ENCODE assay signal across 18 cellular contexts in the genomic region with DNA sequence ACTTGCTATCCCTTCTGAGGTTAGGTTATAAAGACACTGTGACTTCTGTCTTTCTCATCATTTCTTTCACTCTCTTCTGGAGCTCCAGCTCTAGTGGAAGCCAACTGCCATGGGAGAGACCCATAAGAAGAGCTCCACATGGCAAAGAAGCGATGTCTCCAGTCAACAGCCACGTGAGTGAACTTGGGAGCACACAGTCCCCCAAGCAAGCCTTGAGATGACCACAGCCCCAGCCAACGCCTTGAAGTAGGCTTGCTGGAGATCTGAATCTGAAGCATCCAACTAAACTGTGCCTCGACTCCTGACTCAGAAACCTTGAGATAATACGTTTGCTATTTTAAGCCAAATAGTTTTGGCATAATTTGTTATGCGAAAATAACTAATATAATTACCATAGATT.
DNase-seq lines count a peak whose midpoint lies in the region; ATAC-seq and TF ChIP-seq lines count a peak whose summit lies in the region.
"Had no signal": no experiment of that assay in that cellular context is flagged by ENCODE, and none has a peak within 500 bp of the region (broad histone marks: within the 10 kb centered on the region; RNA-seq: fewer than 3 reads in every experiment).

No MANE protein-coding gene starts in this region.

- H3K27ac ChIP-seq in right atrium auricular region (no peak overlapping the region), coronary artery (no peak overlapping the region), esophagus muscularis mucosa (replicated peaks in 1 of 4) (no peak overlapping the region)
- H3K27ac ChIP-seq: 22Rv1; A549; BLaER1 treated with 17β-estradiol and CSF1 and Interleukin-3, amounts not matched to agents 10 nM and 100 nM; C4-2B had no signal

- TF ChIP-seq EP300 in esophagus muscularis mucosa (IDR thresholded peaks at IDR 0.05): no peak

- no peaks in the 10 kb centered on the region for H3K27me3 ChIP-seq in right atrium auricular region
- no peaks in the 10 kb centered on the region for H3K27me3 ChIP-seq in esophagus muscularis mucosa

- ATAC-seq in Right ventricle myocardium inferior (no peak), GM18861 (IDR thresholded peaks at IDR 0.05; ENCODE audit: unreplicated experiment) (no peak)
- ATAC-seq: A549; CD8-positive, alpha-beta T cell had no signal

- H3K4me1 ChIP-seq in right atrium auricular region (no peaks in the 10 kb centered on the region), esophagus muscularis mucosa (no peaks in the 10 kb centered on the region)
- H3K4me1 ChIP-seq: A549; BLaER1 treated with 17β-estradiol and CSF1 and Interleukin-3, amounts not matched to agents 10 nM and 100 nM; Caco-2 had no signal

- no peak for TF ChIP-seq POLR2A in esophagus muscularis mucosa (IDR thresholded peaks at IDR 0.05; ENCODE audit: low read depth)

- DNase-seq in right atrium auricular region (ENCODE audit: low spot score) (peak; percentile 53), Right ventricle myocardium inferior (ENCODE audit: missing footprints) (no peak), coronary artery (ENCODE audit: low spot score) (peak; percentile 43), esophagus muscularis mucosa (ENCODE audit: extremely low spot score) (peak; percentile 86), NCI-H2227 (lab: John Stamatoyannopoulos, UW; ENCODE audit: unreplicated experiment) (no peak), MV-4-11 (lab: John Stamatoyannopoulos, UW) (no peak)
- DNase-seq: AML-193; Caco-2; Calu3; CD4-positive, alpha-beta T cell; CD8-positive, alpha-beta T cell; DMS79 treated with DMSO at 0.1 percent for 48 hours; GF-D8 had no signal

- no peak for TF ChIP-seq CTCF in right atrium auricular region (IDR thresholded peaks at IDR 0.05)
- TF ChIP-seq CTCF in coronary artery (IDR thresholded peaks at IDR 0.05): no peak
- no peak for TF ChIP-seq CTCF in esophagus muscularis mucosa (IDR thresholded peaks at IDR 0.05)

- intact Hi-C loops in Right ventricle myocardium inferior (cut with DNase I): no loop called here
- intact Hi-C loops in esophagus muscularis mucosa (cut with DNase I): no loop called here

- 91% methylated on average over 6 of the region's 6 CpGs for WGBS in esophagus muscularis mucosa

- no peaks in the 10 kb centered on the region for H3K9me3 ChIP-seq in right atrium auricular region
- H3K9me3 ChIP-seq in esophagus muscularis mucosa: no peaks in the 10 kb centered on the region
- H3K9me3 ChIP-seq: BLaER1 treated with 17β-estradiol and CSF1 and Interleukin-3, amounts not matched to agents 10 nM and 100 nM; Caco-2 had no signal

- H3K36me3 ChIP-seq in right atrium auricular region: no peaks in the 10 kb centered on the region
- no peaks in the 10 kb centered on the region for H3K36me3 ChIP-seq in esophagus muscularis mucosa
- H3K36me3 ChIP-seq: BLaER1 treated with 17β-estradiol and CSF1 and Interleukin-3, amounts not matched to agents 10 nM and 100 nM had no signal

- H3K4me3 ChIP-seq in right atrium auricular region (no peak overlapping the region), coronary artery (no peak overlapping the region), esophagus muscularis mucosa (no peak overlapping the region)
- H3K4me3 ChIP-seq: A549; BLaER1 treated with 17β-estradiol and CSF1 and Interleukin-3, amounts not matched to agents 10 nM and 100 nM had no signal

Comparison
In these comparisons a context has a peak if more than half of its experiments do, and no peak if none do; other contexts are left out.
1. DNase-seq: peak in right atrium auricular region (single experiment), coronary artery (single experiment) and esophagus muscularis mucosa (single experiment); none in Right ventricle myocardium inferior (single experiment), NCI-H2227 (single experiment) and MV-4-11 (single experiment).